1 cellular context compared by ENCODE assay signal in the genomic region with DNA sequence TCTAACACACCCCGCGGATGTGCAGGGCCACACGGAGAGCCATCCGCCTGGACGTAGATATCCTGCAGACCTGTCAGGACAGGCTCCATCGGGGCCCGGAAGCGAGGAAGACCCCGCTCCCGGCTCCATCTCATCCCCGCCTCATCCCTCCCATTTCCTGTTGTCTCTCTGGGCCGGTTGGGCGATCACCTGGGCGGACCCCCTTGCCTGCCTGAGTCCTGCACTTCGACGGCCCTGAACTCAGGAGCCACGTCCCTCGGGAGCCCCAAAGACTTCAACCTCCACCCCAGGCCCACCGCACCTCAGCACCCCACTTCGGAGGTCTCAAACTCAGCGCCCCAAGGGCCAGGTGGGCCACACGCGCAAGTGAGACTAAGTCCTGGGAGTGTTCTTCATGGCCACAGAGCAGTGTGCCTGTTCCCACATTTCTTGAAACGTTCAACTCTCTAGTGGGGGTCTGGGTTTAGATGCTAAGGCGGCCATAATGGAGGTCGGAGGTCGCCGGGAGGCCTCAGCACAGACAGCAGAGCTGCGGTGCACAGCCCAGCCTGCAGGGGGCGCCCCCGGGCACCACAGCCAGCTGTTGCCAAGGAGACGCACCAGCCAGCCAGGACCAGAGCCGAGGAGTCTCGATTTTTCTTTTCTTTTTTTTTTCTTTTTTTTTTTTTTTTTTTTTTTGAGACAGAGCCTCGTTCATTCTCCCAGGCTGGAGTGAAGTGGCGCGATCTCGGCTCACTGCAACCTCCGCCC.
TF ChIP-seq lines count a peak whose summit lies in the region.

No MANE protein-coding gene starts in this region.

TF ChIP-seq in H1, 55 proteins besides CTCF, POLR2A, EP300 and RAD21:
- no peak for TF ChIP-seq SAP30 (IDR thresholded peaks at IDR 0.05; ENCODE audit: insufficient read depth, insufficient replicate concordance, low read length)
- TF ChIP-seq SP2 (IDR thresholded peaks at IDR 0.05; ENCODE audit: low read length): no peak
- TF ChIP-seq FOSL1 (IDR thresholded peaks at IDR 0.05; ENCODE audit: insufficient read depth, low read depth, low read length): no peak
- TF ChIP-seq RXRA (IDR thresholded peaks at IDR 0.05; ENCODE audit: insufficient read depth, low read depth, low read length): 0 out of 2 replicates have a peak, but pooled peaks have one; percentile 10
- TF ChIP-seq TAF1 (IDR thresholded peaks at IDR 0.05; ENCODE audit: low read depth, low read length): no peak
- TF ChIP-seq YY1 (IDR thresholded peaks at IDR 0.05; ENCODE audit: low read depth, low read length): peak; percentile 90
- peak; percentile 30; the same call in 1 of the 2 replicates for TF ChIP-seq CREB1 (IDR thresholded peaks at IDR 0.05)
- no peak for TF ChIP-seq CTBP2 (IDR thresholded peaks at IDR 0.05; ENCODE audit: borderline replicate concordance, insufficient read depth, insufficient read length, low read length)
- no peak for TF ChIP-seq HDAC2 (IDR thresholded peaks at IDR 0.05; ENCODE audit: borderline replicate concordance in 1 of 2, low read depth in 2 of 2, low read length in 2 of 2)
- 0 out of 4 replicates have a peak, but pooled peaks of 1 of the 2 experiments have one; percentile 25 for TF ChIP-seq SIN3A (conservative IDR thresholded peaks at IDR 0.05 in 1 of 2, IDR thresholded peaks at IDR 0.05 in 1 of 2; ENCODE audit: low read depth in 1 of 2, low read length in 2 of 2)
- no peak for TF ChIP-seq EGR1 (IDR thresholded peaks at IDR 0.05; ENCODE audit: borderline replicate concordance, low read depth, low read length)
- TF ChIP-seq SIX5 (IDR thresholded peaks at IDR 0.05; ENCODE audit: low read depth, low read length): no peak
- no peak for TF ChIP-seq CHD1 (IDR thresholded peaks at IDR 0.05; ENCODE audit: low read depth, low read length)
- TF ChIP-seq HDAC6 (IDR thresholded peaks at IDR 0.05; ENCODE audit: low read depth, low read length): no peak
- no peak for TF ChIP-seq CEBPB (IDR thresholded peaks at IDR 0.05; ENCODE audit: low read depth, low read length)
- TF ChIP-seq TCF12 (IDR thresholded peaks at IDR 0.05; ENCODE audit: low read depth, low read length): no peak
TF ChIP-seq in H1: peak in this region for 4.
